1 cellular context compared by ENCODE assay signal in the genomic region with DNA sequence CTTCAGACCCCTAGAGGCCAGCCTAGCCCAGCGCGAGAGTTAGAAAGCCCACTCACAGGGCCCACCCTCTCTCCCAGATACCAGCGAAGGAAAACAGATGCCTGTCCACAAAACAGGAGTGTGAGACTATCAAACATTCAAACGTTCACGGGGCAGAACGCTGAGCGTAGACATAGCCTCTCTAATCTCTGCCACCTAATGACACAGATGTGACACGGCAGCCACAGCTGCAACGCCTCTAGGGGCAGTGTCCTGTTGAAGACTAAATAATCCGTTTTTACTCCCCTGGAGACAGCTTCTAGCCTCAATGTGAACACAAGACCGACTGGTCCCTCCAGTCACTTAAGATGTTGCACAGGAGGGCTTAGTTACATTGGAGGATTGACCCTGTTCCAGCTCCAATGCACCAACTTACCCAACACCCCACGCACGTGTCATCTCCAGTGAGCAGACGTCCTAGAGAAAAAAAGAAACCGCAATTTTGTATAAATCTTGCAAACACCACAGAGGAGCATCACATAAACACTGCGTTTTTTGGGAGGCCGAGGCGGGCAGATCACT.
A peak's percentile ranks its signal among the peaks of the same experiment; 100 is the strongest.
TF ChIP-seq lines count a peak whose summit lies in the region.

No MANE protein-coding gene starts in this region.

TF ChIP-seq in HEK293, 187 proteins besides CTCF, POLR2A, EP300 and RAD21 (continued from another document):
- TF ChIP-seq, protein P1, sequence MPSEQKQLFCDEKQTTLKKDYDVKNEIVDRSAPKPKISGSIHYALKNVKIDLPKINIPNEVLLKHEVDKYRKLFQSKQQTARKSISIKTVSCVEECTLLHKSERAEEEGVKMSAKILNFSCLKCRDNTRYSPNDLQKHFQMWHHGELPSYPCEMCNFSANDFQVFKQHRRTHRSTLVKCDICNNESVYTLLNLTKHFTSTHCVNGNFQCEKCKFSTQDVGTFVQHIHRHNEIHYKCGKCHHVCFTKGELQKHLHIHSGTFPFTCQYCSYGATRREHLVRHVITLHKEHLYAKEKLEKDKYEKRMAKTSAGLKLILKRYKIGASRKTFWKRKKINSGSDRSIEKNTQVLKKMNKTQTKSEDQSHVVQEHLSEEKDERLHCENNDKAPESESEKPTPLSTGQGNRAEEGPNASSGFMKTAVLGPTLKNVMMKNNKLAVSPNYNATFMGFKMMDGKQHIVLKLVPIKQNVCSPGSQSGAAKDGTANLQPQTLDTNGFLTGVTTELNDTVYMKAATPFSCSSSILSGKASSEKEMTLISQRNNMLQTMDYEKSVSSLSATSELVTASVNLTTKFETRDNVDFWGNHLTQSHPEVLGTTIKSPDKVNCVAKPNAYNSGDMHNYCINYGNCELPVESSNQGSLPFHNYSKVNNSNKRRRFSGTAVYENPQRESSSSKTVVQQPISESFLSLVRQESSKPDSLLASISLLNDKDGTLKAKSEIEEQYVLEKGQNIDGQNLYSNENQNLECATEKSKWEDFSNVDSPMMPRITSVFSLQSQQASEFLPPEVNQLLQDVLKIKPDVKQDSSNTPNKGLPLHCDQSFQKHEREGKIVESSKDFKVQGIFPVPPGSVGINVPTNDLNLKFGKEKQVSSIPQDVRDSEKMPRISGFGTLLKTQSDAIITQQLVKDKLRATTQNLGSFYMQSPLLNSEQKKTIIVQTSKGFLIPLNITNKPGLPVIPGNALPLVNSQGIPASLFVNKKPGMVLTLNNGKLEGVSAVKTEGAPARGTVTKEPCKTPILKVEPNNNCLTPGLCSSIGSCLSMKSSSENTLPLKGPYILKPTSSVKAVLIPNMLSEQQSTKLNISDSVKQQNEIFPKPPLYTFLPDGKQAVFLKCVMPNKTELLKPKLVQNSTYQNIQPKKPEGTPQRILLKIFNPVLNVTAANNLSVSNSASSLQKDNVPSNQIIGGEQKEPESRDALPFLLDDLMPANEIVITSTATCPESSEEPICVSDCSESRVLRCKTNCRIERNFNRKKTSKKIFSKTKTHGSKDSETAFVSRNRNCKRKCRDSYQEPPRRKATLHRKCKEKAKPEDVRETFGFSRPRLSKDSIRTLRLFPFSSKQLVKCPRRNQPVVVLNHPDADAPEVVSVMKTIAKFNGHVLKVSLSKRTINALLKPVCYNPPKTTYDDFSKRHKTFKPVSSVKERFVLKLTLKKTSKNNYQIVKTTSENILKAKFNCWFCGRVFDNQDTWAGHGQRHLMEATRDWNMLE (tag by site-specific recombination; conservative IDR thresholded peaks at IDR 0.05; ENCODE audit: low read depth): no peak
- TF ChIP-seq ZNF561 (tag by site-specific recombination; IDR thresholded peaks at IDR 0.05; ENCODE audit: borderline replicate concordance): peak; percentile 56; the same call in 1 of the 2 replicates
- TF ChIP-seq SP7 (tag by site-specific recombination; IDR thresholded peaks at IDR 0.05): peak; percentile 16; the same call in 1 of the 2 replicates
- TF ChIP-seq ZBTB48 (tag by site-specific recombination; IDR thresholded peaks at IDR 0.05): 0 out of 2 replicates have a peak, but pooled peaks have one; percentile 11
- TF ChIP-seq ZXDB (tag by site-specific recombination; IDR thresholded peaks at IDR 0.05): 0 out of 2 replicates have a peak, but pooled peaks have one; percentile 6
- TF ChIP-seq ZNF48 (tag by site-specific recombination; IDR thresholded peaks at IDR 0.05): no peak
- TF ChIP-seq ZEB2 (tag by site-specific recombination; IDR thresholded peaks at IDR 0.05): peak; percentile 57; the same call in 1 of the 2 replicates
- TF ChIP-seq ZBTB20 (tag by site-specific recombination; IDR thresholded peaks at IDR 0.05): no peak
- TF ChIP-seq, protein P2, sequence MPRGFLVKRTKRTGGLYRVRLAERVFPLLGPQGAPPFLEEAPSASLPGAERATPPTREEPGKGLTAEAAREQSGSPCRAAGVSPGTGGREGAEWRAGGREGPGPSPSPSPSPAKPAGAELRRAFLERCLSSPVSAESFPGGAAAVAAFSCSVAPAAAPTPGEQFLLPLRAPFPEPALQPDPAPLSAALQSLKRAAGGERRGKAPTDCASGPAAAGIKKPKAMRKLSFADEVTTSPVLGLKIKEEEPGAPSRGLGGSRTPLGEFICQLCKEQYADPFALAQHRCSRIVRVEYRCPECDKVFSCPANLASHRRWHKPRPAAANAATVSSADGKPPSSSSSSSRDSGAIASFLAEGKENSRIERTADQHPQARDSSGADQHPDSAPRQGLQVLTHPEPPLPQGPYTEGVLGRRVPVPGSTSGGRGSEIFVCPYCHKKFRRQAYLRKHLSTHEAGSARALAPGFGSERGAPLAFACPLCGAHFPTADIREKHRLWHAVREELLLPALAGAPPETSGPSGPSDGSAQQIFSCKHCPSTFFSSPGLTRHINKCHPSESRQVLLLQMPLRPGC (tag by site-specific recombination; IDR thresholded peaks at IDR 0.05): no peak
- TF ChIP-seq ZSCAN30 (tag by site-specific recombination; IDR thresholded peaks at IDR 0.05): 0 out of 2 replicates have a peak, but pooled peaks have one; percentile 26
- TF ChIP-seq GFI1B (tag by site-specific recombination; IDR thresholded peaks at IDR 0.05): 0 out of 2 replicates have a peak, but pooled peaks have one; percentile 30
- TF ChIP-seq, protein P3, sequence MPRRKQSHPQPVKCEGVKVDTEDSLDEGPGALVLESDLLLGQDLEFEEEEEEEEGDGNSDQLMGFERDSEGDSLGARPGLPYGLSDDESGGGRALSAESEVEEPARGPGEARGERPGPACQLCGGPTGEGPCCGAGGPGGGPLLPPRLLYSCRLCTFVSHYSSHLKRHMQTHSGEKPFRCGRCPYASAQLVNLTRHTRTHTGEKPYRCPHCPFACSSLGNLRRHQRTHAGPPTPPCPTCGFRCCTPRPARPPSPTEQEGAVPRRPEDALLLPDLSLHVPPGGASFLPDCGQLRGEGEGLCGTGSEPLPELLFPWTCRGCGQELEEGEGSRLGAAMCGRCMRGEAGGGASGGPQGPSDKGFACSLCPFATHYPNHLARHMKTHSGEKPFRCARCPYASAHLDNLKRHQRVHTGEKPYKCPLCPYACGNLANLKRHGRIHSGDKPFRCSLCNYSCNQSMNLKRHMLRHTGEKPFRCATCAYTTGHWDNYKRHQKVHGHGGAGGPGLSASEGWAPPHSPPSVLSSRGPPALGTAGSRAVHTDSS (tag by site-specific recombination; IDR thresholded peaks at IDR 0.05): no peak
- TF ChIP-seq SCRT2 (tag by site-specific recombination; IDR thresholded peaks at IDR 0.05): no peak
- TF ChIP-seq ZNF707 (tag by site-specific recombination; IDR thresholded peaks at IDR 0.05): no peak
- no peak for TF ChIP-seq ZNF785 (tag by site-specific recombination; IDR thresholded peaks at IDR 0.05)
- TF ChIP-seq MEIS1 (CRISPR knock-in tag; IDR thresholded peaks at IDR 0.05; ENCODE audit: borderline replicate concordance): no peak
- TF ChIP-seq ZNF548 (tag by site-specific recombination; IDR thresholded peaks at IDR 0.05): no peak
- no peak for TF ChIP-seq ZFP69B (tag by site-specific recombination; IDR thresholded peaks at IDR 0.05)
- TF ChIP-seq SETDB1 (IDR thresholded peaks at IDR 0.05; ENCODE audit: insufficient read length, low read length): no peak
- TF ChIP-seq, protein P4, sequence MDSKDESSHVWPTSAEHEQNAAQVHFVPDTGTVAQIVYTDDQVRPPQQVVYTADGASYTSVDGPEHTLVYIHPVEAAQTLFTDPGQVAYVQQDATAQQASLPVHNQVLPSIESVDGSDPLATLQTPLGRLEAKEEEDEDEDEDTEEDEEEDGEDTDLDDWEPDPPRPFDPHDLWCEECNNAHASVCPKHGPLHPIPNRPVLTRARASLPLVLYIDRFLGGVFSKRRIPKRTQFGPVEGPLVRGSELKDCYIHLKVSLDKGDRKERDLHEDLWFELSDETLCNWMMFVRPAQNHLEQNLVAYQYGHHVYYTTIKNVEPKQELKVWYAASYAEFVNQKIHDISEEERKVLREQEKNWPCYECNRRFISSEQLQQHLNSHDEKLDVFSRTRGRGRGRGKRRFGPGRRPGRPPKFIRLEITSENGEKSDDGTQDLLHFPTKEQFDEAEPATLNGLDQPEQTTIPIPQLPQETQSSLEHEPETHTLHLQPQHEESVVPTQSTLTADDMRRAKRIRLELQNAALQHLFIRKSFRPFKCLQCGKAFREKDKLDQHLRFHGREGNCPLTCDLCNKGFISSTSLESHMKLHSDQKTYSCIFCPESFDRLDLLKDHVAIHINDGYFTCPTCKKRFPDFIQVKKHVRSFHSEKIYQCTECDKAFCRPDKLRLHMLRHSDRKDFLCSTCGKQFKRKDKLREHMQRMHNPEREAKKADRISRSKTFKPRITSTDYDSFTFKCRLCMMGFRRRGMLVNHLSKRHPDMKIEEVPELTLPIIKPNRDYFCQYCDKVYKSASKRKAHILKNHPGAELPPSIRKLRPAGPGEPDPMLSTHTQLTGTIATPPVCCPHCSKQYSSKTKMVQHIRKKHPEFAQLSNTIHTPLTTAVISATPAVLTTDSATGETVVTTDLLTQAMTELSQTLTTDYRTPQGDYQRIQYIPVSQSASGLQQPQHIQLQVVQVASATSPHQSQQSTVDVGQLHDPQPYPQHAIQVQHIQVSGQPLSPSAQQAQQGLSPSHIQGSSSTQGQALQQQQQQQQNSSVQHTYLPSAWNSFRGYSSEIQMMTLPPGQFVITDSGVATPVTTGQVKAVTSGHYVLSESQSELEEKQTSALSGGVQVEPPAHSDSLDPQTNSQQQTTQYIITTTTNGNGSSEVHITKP (tag by site-specific recombination; IDR thresholded peaks at IDR 0.05): no peak
- TF ChIP-seq ZNF837 (tag by site-specific recombination; IDR thresholded peaks at IDR 0.05): no peak
- TF ChIP-seq, protein P5, sequence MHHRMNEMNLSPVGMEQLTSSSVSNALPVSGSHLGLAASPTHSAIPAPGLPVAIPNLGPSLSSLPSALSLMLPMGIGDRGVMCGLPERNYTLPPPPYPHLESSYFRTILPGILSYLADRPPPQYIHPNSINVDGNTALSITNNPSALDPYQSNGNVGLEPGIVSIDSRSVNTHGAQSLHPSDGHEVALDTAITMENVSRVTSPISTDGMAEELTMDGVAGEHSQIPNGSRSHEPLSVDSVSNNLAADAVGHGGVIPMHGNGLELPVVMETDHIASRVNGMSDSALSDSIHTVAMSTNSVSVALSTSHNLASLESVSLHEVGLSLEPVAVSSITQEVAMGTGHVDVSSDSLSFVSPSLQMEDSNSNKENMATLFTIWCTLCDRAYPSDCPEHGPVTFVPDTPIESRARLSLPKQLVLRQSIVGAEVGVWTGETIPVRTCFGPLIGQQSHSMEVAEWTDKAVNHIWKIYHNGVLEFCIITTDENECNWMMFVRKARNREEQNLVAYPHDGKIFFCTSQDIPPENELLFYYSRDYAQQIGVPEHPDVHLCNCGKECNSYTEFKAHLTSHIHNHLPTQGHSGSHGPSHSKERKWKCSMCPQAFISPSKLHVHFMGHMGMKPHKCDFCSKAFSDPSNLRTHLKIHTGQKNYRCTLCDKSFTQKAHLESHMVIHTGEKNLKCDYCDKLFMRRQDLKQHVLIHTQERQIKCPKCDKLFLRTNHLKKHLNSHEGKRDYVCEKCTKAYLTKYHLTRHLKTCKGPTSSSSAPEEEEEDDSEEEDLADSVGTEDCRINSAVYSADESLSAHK (tag by site-specific recombination; IDR thresholded peaks at IDR 0.05): peak; percentile 90
- TF ChIP-seq ZNF366 (tag by site-specific recombination; conservative IDR thresholded peaks at IDR 0.05): no peak
- no peak for TF ChIP-seq ZNF266 (tag by site-specific recombination; IDR thresholded peaks at IDR 0.05; ENCODE audit: low read depth)
- TF ChIP-seq, protein P6, sequence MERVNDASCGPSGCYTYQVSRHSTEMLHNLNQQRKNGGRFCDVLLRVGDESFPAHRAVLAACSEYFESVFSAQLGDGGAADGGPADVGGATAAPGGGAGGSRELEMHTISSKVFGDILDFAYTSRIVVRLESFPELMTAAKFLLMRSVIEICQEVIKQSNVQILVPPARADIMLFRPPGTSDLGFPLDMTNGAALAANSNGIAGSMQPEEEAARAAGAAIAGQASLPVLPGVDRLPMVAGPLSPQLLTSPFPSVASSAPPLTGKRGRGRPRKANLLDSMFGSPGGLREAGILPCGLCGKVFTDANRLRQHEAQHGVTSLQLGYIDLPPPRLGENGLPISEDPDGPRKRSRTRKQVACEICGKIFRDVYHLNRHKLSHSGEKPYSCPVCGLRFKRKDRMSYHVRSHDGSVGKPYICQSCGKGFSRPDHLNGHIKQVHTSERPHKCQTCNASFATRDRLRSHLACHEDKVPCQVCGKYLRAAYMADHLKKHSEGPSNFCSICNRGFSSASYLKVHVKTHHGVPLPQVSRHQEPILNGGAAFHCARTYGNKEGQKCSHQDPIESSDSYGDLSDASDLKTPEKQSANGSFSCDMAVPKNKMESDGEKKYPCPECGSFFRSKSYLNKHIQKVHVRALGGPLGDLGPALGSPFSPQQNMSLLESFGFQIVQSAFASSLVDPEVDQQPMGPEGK (tag by site-specific recombination; IDR thresholded peaks at IDR 0.05): no peak
- TF ChIP-seq ZNF391 (tag by site-specific recombination; IDR thresholded peaks at IDR 0.05; ENCODE audit: borderline replicate concordance, low read depth): no peak
- no peak for TF ChIP-seq ZNF664 (tag by site-specific recombination; IDR thresholded peaks at IDR 0.05)
